20 cellular contexts compared by ENCODE assay signal in the genomic region with DNA sequence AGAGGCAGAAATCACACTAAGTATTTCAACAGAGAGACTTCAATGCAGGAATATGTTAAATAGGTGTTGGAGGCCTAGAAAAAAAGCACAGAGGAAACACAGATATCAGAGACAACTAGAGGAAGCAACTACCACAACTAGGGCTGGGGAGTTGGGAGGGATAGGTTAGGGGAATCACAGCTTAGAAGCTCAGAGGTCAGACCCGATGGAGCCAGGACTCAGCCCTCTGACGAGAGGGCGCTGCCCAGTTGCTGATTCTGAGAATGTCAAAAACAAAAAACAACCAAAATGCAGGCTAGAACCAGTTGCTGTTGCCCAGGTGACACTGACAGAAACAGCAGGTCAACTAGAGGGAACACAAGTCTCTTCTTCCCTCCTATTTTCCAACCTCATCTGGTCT. TPM values are rescaled to one million over a fixed set of nuclear protein-coding genes. Genes with fewer than 3 reads are reported as not detected.
DNase-seq lines count a peak whose midpoint lies in the region; ATAC-seq, FAIRE-seq and TF ChIP-seq lines count a peak whose summit lies in the region.
"Had no signal": no experiment of that assay in that cellular context is flagged by ENCODE, and none has a peak within 500 bp of the region (broad histone marks: within the 10 kb centered on the region; RNA-seq: fewer than 3 reads in every experiment).

No MANE protein-coding gene starts in this region.

- H3K4me1 Mint-ChIP-seq in activated naive CD4-positive, alpha-beta T cell treated with anti-CD3 and anti-CD28 coated beads, Interleukin-2, amount 10 ng/mL, durations not matched to agents 7 days and 5 days = peaks cover 12% of the 10 kb centered on the region

- no peaks in the 10 kb centered on the region for H4K20me1 ChIP-seq in KMS-11 (ENCODE audit: insufficient read depth)

- no peak for FAIRE-seq in GM19239 (lab: Jason Lieb, UNC)

- TF ChIP-seq CTCF in KMS-11 (conservative IDR thresholded peaks at IDR 0.05; ENCODE audit: low read depth, low read length) = no peak
- TF ChIP-seq CTCF in transverse colon (IDR thresholded peaks at IDR 0.05) = no peak
- no peak for TF ChIP-seq CTCF in foreskin fibroblast (IDR thresholded peaks at IDR 0.05; ENCODE audit: low read depth, low read length)

- H3K9me3 ChIP-seq in endocrine pancreas (ENCODE audit: control insufficient read depth, low read length) (no peaks in the 10 kb centered on the region), transverse colon (no peaks in the 10 kb centered on the region)
- H3K9me3 ChIP-seq: psoas muscle, spleen, thoracic aorta had no signal

- H3K27ac ChIP-seq in KMS-11 (peak overlapping the region; percentile 96), transverse colon (peak overlapping the region in 3 of 4 donors; percentile 6 to 47 (median 22))
- H3K27ac ChIP-seq: coronary artery, psoas muscle, thoracic aorta had no signal

- no peak overlapping the region for H3K4me3 Mint-ChIP-seq in activated naive CD4-positive, alpha-beta T cell treated with anti-CD3 and anti-CD28 coated beads, Interleukin-2, amount 10 ng/mL, durations not matched to agents 7 days and 5 days
- H3K4me3 Mint-ChIP-seq: activated CD4-positive, alpha-beta T cell treated with anti-CD3 and anti-CD28 coated beads for 36 hours; activated naive CD8-positive, alpha-beta T cell; brain; H9 had no signal

- H2AFZ ChIP-seq in KMS-11 (ENCODE audit: low read depth) = peak overlapping the region; percentile 54

- WGBS in transverse colon (ENCODE audit: low coverage in 1 of 2), 2 donors = 91 to 100% methylated on average over 1 to 3 of the region's 3 CpGs

- no peak overlapping the region for H3K4me3 ChIP-seq in KMS-11 (IDR thresholded peaks at IDR 0.05; ENCODE audit: insufficient read depth, low read depth, low read length)
- peak overlapping the region; percentile 6 for H3K4me3 ChIP-seq in endocrine pancreas (ENCODE audit: control insufficient read depth, insufficient read depth, low read length)
- no peak overlapping the region for H3K4me3 ChIP-seq in transverse colon
- H3K4me3 ChIP-seq in foreskin fibroblast (ENCODE audit: low read depth in 1 of 2, low read length in 2 of 2) = no peak overlapping the region
- H3K4me3 ChIP-seq: coronary artery, psoas muscle, spleen, thoracic aorta had no signal

- TF ChIP-seq EP300 in transverse colon (IDR thresholded peaks at IDR 0.05; ENCODE audit: low read depth) = no peak

- CTCF ChIA-PET in activated naive CD4-positive, alpha-beta T cell treated with anti-CD3 and anti-CD28 coated beads, Interleukin-2, amount 10 ng/mL, durations not matched to agents 7 days and 5 days (lab: Charles Lee) = interaction anchor here (1.0 to 1.5 kb wide), 3 partner anchors 20 to 99 kb away, joined by 3 to 4 read pairs (median 4); no protein-coding TSS in a partner anchor

- no peak overlapping the region for H3K27ac Mint-ChIP-seq in activated naive CD4-positive, alpha-beta T cell treated with anti-CD3 and anti-CD28 coated beads, Interleukin-2, amount 10 ng/mL, durations not matched to agents 7 days and 5 days
- H3K27ac Mint-ChIP-seq: activated CD4-positive, alpha-beta T cell treated with anti-CD3 and anti-CD28 coated beads for 36 hours; activated naive CD8-positive, alpha-beta T cell; brain; H9 had no signal

- no peaks in the 10 kb centered on the region for H3K9me3 Mint-ChIP-seq in activated naive CD4-positive, alpha-beta T cell treated with anti-CD3 and anti-CD28 coated beads, Interleukin-2, amount 10 ng/mL, durations not matched to agents 7 days and 5 days
- H3K9me3 Mint-ChIP-seq: brain, H9 had no signal

- H3K36me3 ChIP-seq in KMS-11 (ENCODE audit: insufficient read depth) (no peaks in the 10 kb centered on the region), endocrine pancreas (ENCODE audit: control insufficient read depth, insufficient read depth, low read length) (no peaks in the 10 kb centered on the region), transverse colon (no peaks in the 10 kb centered on the region)
- H3K36me3 ChIP-seq: thoracic aorta had no signal

- H3K27me3 Mint-ChIP-seq in activated naive CD4-positive, alpha-beta T cell treated with anti-CD3 and anti-CD28 coated beads, Interleukin-2, amount 10 ng/mL, durations not matched to agents 7 days and 5 days = no peaks in the 10 kb centered on the region
- H3K27me3 Mint-ChIP-seq: activated CD4-positive, alpha-beta T cell treated with anti-CD3 and anti-CD28 coated beads for 36 hours; activated naive CD8-positive, alpha-beta T cell; brain had no signal

- intact Hi-C loops in transverse colon (cut with DNase I; ENCODE audit: low total_unique reads) = no loop called here

- H3K4me2 ChIP-seq in KMS-11 = peak overlapping the region; percentile 84

- H3K79me2 ChIP-seq in KMS-11 (ENCODE audit: insufficient read depth, low read depth) = no peaks in the 10 kb centered on the region

- in situ Hi-C loops in transverse colon (cut with MboI; ENCODE audit: low pct_ligation_motif_present in 1 of 4, low pct_unique_long_range_greater_than_20kb in 1 of 4, low sequenced_read_pairs in 3 of 4) = no loop called here

- peak; percentile 25 for DNase-seq in activated naive CD4-positive, alpha-beta T cell treated with anti-CD3 and anti-CD28 coated beads, Interleukin-2, amount 10 ng/mL, durations not matched to agents 7 days and 5 days
- DNase-seq in activated naive CD4-positive, alpha-beta T cell (lab: John Stamatoyannopoulos, UW) = no peak
- DNase-seq in transverse colon (no peak), GM19239 (ENCODE audit: insufficient read length, low spot score) (no peak), foreskin fibroblast (no peak)
- DNase-seq: activated T-cell treated with anti-CD3 and anti-CD28 coated beads for 4 hours, DMS153, H9, NCI-H1105 treated with DMSO at 0.1 percent for 48 hours, NCI-H526 treated with DMSO at 0.1 percent for 48 hours, psoas muscle, spleen had no signal

- H3K4me1 ChIP-seq in KMS-11 (ENCODE audit: low read depth, poor library complexity, severe bottlenecking) = peaks cover 73% of the 10 kb centered on the region
- H3K4me1 ChIP-seq in endocrine pancreas (ENCODE audit: control insufficient read depth, insufficient read depth, low read length) = no peaks in the 10 kb centered on the region
- H3K4me1 ChIP-seq in transverse colon = peaks cover 0 to 15% (median 4%) of the 10 kb centered on the region in 4 donors
- H3K4me1 ChIP-seq: psoas muscle had no signal

- TF ChIP-seq POLR2A in transverse colon (IDR thresholded peaks at IDR 0.05) = no peak

- ATAC-seq in GM21723 (IDR thresholded peaks at IDR 0.05; ENCODE audit: unreplicated experiment) = no peak

- H3K9ac ChIP-seq in KMS-11 (peak overlapping the region; percentile 55; the same call in 1 of the 2 replicates), endocrine pancreas (ENCODE audit: control insufficient read depth, insufficient read depth, low read length) (no peak overlapping the region)

- H3K36me3 Mint-ChIP-seq in activated naive CD4-positive, alpha-beta T cell treated with anti-CD3 and anti-CD28 coated beads, Interleukin-2, amount 10 ng/mL, durations not matched to agents 7 days and 5 days = no peaks in the 10 kb centered on the region

- H3K27me3 ChIP-seq in KMS-11 (ENCODE audit: insufficient read depth, low read depth) = no peaks in the 10 kb centered on the region
- no peaks in the 10 kb centered on the region for H3K27me3 ChIP-seq in endocrine pancreas (ENCODE audit: control insufficient read depth, insufficient read depth, low read length)
- H3K27me3 ChIP-seq in transverse colon = no peaks in the 10 kb centered on the region
- H3K27me3 ChIP-seq: spleen had no signal

RNA-seq across cellular contexts. Expression of gene GARIN2, which starts 2.9 kb away (rescaled TPM):
- not detected for total RNA-seq in transverse colon
- total RNA-seq: activated CD4-positive, alpha-beta T cell treated with anti-CD3 and anti-CD28 coated beads for 36 hours; H9; psoas muscle had no signal

RNA-seq across cellular contexts. Expression of gene PALS1, which starts 54.9 kb away (rescaled TPM):
- total RNA-seq in transverse colon = 10 to 100 TPM in 3 of 4 donors, 1 to 10 TPM in 1; 8.6 to 77.1 (median 49.5) TPM
